8 cellular contexts compared by ENCODE assay signal in the genomic region with DNA sequence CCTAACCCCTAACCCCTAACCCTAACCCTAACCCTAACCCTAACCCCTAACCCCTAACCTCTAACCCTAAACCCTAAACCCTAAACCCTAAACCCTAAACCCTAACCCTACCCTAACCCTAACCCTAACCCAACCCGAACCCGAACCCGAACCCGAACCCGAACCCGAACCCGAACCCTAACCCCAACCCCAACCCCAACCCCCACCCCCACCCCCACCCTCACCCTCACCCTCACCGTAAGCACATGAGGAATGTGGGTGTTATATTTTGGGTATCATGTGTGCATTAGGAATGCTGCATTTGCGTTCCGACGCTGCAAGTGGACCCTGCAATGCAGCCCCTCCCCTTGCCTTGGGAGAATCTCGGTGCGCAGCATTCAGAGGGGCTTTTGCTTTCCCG. TPM values are rescaled to one million over a fixed set of nuclear protein-coding genes. Genes with fewer than 3 reads are reported as not detected.
A peak's percentile ranks its signal among the peaks of the same experiment; 100 is the strongest.
DNase-seq lines count a peak whose midpoint lies in the region; ATAC-seq and TF ChIP-seq lines count a peak whose summit lies in the region.
"Not testable (repeated sequence)": the region's sequence is repeated elsewhere in the genome, so short reads cannot be mapped to it uniquely, and the experiment has no call there.

No MANE protein-coding gene starts in this region.

- not testable (repeated sequence) for H3K27ac ChIP-seq in Karpas-422 (ENCODE audit: low read length); right cardiac atrium (ENCODE audit: low read length); upper lobe of right lung
- peak overlapping the region; percentile 50 for H3K27ac ChIP-seq in RWPE1

- H3K27ac Mint-ChIP-seq in neural crest cell (ENCODE audit: unreplicated experiment) = not testable (repeated sequence)

- H3K4me2 ChIP-seq in Karpas-422 (ENCODE audit: low read depth, low read length, poor library complexity, severe bottlenecking) = not testable (repeated sequence)

- not testable (repeated sequence) for H3K4me1 Mint-ChIP-seq in neural crest cell

- CTCF ChIA-PET in RWPE1 (lab: Yijun Ruan, JAX) = not testable (repeated sequence)

- H3K9me2 ChIP-seq in Karpas-422 (replicated peaks; ENCODE audit: insufficient read depth, low read length) = not testable (repeated sequence)

- not testable (repeated sequence) for H3K4me3 ChIP-seq in Karpas-422 (ENCODE audit: low read length); choroid plexus epithelial cell (ENCODE audit: low read depth, low read length); fibroblast of mammary gland (ENCODE audit: control insufficient read depth, low read depth, low read length); right cardiac atrium (ENCODE audit: low read length); upper lobe of right lung

- not testable (repeated sequence) for H3K36me3 ChIP-seq in Karpas-422 (ENCODE audit: insufficient read depth, low read length); upper lobe of right lung

- not testable (repeated sequence) for H3K9ac ChIP-seq in Karpas-422 (ENCODE audit: low read length)

- H3K9me3 Mint-ChIP-seq in neural crest cell = not testable (repeated sequence)

- not testable (repeated sequence) for H3K27me3 Mint-ChIP-seq in neural crest cell (ENCODE audit: low read depth)

- not testable (repeated sequence) for H3K79me2 ChIP-seq in Karpas-422 (ENCODE audit: low read length)

- not testable (repeated sequence) for H4K20me1 ChIP-seq in Karpas-422 (ENCODE audit: insufficient read depth, low read depth, low read length)

- ATAC-seq in right cardiac atrium (peak; percentile 68 to 80), upper lobe of right lung (peak; percentile 54)

- not testable (repeated sequence) for TF ChIP-seq CTCF in RWPE1 (conservative IDR thresholded peaks at IDR 0.05; ENCODE audit: low read depth); choroid plexus epithelial cell (conservative IDR thresholded peaks at IDR 0.05; ENCODE audit: low read depth, low read length); fibroblast of mammary gland (conservative IDR thresholded peaks at IDR 0.05; ENCODE audit: control insufficient read depth, insufficient read depth, low read depth, low read length); neural crest cell (conservative IDR thresholded peaks at IDR 0.05); upper lobe of right lung (IDR thresholded peaks at IDR 0.05)

- not testable (repeated sequence) for H3K9me3 ChIP-seq in Karpas-422 (ENCODE audit: low read length); right cardiac atrium (ENCODE audit: control insufficient read depth, low read length); upper lobe of right lung

- DNase-seq in GM04503 (ENCODE audit: low read depth) (peak; percentile 4), Karpas-422 (peak; percentile 25), choroid plexus epithelial cell (ENCODE audit: low read depth) (peak; percentile 16), fibroblast of mammary gland (ENCODE audit: low read depth) (peak; percentile 1), right cardiac atrium (peak in 2 of 3 donors; percentile 19 to 41)
- not testable (repeated sequence) for DNase-seq in RWPE1 (ENCODE audit: low spot score); neural crest cell (ENCODE audit: low read depth, low spot score); upper lobe of right lung

- H3K4me3 Mint-ChIP-seq in neural crest cell = peak overlapping the region; percentile 21

- not testable (repeated sequence) for H3K36me3 Mint-ChIP-seq in neural crest cell (ENCODE audit: low read depth)

- POLR2A ChIA-PET in RWPE1 (lab: Yijun Ruan, JAX; ENCODE audit: low non-redundant PET) = not testable (repeated sequence)

- H3K4me1 ChIP-seq in Karpas-422 (ENCODE audit: low read length); right cardiac atrium (ENCODE audit: control insufficient read depth, insufficient read depth, low read length); upper lobe of right lung: not testable (repeated sequence)

- H3K27me3 ChIP-seq in Karpas-422 (ENCODE audit: low read length); right cardiac atrium (ENCODE audit: control insufficient read depth, insufficient read depth); upper lobe of right lung: not testable (repeated sequence)

- H2AFZ ChIP-seq in Karpas-422 (ENCODE audit: low read length) = not testable (repeated sequence)

- intact Hi-C loops in right cardiac atrium (cut with DNase I); upper lobe of right lung (cut with DNase I): not testable (repeated sequence)

- WGBS in right cardiac atrium = 68% methylated on average over 12 of the region's 14 CpGs

RNA-seq across cellular contexts. Expression of gene WASHC1, which starts 19.0 kb away (rescaled TPM):
- 11.4 and 19.7 TPM in 2 replicates for total RNA-seq in Karpas-422 (2014; rRNA removed; shearing (Covaris generic); ENCODE audit: low replicate concordance)
- total RNA-seq in right cardiac atrium = 10 to 100 TPM in 3 of 4 donors, 1 to 10 TPM in 1; 8.2 to 14.6 (median 12.1) TPM
- 10.8 TPM for polyA plus RNA-seq in right cardiac atrium
- 18.4 and 18.5 TPM in 2 replicates for total RNA-seq in neural crest cell
- 21.7 TPM for total RNA-seq in upper lobe of right lung
